In genomic region chr1:19430121-19431068, GRCh38 we compare ENCODE assay signal across 9 cellular contexts. TPM values are rescaled to one million over a fixed set of nuclear protein-coding genes. Genes with fewer than 3 reads are reported as not detected.
DNase-seq lines count a peak whose midpoint lies in the region; ATAC-seq and TF ChIP-seq lines count a peak whose summit lies in the region.
"Had no signal": no experiment of that assay in that cellular context is flagged by ENCODE, and none has a peak within 500 bp of the region (broad histone marks: within the 10 kb centered on the region; RNA-seq: fewer than 3 reads in every experiment).

No MANE protein-coding gene starts in this region.

- DNase-seq in NCI-H1092 treated with DMSO at 0.1 percent for 48 hours (lab: John Stamatoyannopoulos, UW) (peak; percentile 38), NCI-H1092 (lab: John Stamatoyannopoulos, UW) (no peak), hepatocyte (ENCODE audit: low spot score) (peak; percentile 54), stomach (peak; percentile 64), midbrain (lab: John Stamatoyannopoulos, UW) (no peak), NCI-H446 treated with DMSO at 0.1 percent for 48 hours (lab: John Stamatoyannopoulos, UW) (no peak)

- H3K27ac ChIP-seq in hepatocyte, result peak overlapping the region; percentile 84
- peak overlapping the region; percentile 71 to 90 (median 84) for H3K27ac ChIP-seq in stomach
- H3K27ac ChIP-seq: 22Rv1 had no signal

- peaks cover 35% of the 10 kb centered on the region for H4K20me1 ChIP-seq in hepatocyte (ENCODE audit: insufficient read depth, poor library complexity, severe bottlenecking)

- H3K27me3 Mint-ChIP-seq in activated T-helper 17 cell treated with anti-CD3 and anti-CD28 coated beads, Interleukin-2, amount 50 U/mL, for 72 hours, result no peaks in the 10 kb centered on the region

- no peaks in the 10 kb centered on the region for H3K9me3 ChIP-seq in hepatocyte (ENCODE audit: low read depth)
- no peaks in the 10 kb centered on the region for H3K9me3 ChIP-seq in stomach

- H3K4me2 ChIP-seq in hepatocyte, result no peak overlapping the region

- no peaks in the 10 kb centered on the region for H3K9me2 ChIP-seq in hepatocyte (replicated peaks; ENCODE audit: insufficient read depth)

- H3K79me2 ChIP-seq in hepatocyte, result peaks cover 92% of the 10 kb centered on the region

- 81% methylated on average over 16 of the region's 16 CpGs for WGBS in hepatocyte (ENCODE audit: low lambda C conversion rate, missing lambda C conversion rate)
- WGBS in stomach, 5 donors, result 32 to 50% (median 42%) methylated on average over 16 of the region's 16 CpGs

- peaks cover 70% of the 10 kb centered on the region for H3K4me1 ChIP-seq in hepatocyte (ENCODE audit: insufficient read depth)
- peaks cover 68 to 98% (median 87%) of the 10 kb centered on the region in 4 donors for H3K4me1 ChIP-seq in stomach

- no peak for TF ChIP-seq EP300 in stomach (IDR thresholded peaks at IDR 0.05)

- TF ChIP-seq POLR2A in stomach (IDR thresholded peaks at IDR 0.05), result no peak

- no peak overlapping the region for H3K4me3 ChIP-seq in hepatocyte
- no peak overlapping the region for H3K4me3 ChIP-seq in stomach

- TF ChIP-seq CTCF in hepatocyte (IDR thresholded peaks at IDR 0.05; ENCODE audit: poor library complexity) (no peak), stomach (IDR thresholded peaks at IDR 0.05) (no peak)

- no peaks in the 10 kb centered on the region for H3K9me3 Mint-ChIP-seq in activated T-helper 17 cell treated with anti-CD3 and anti-CD28 coated beads, Interleukin-2, amount 50 U/mL, for 72 hours

- peak overlapping the region; percentile 49 for H3K4me3 Mint-ChIP-seq in activated T-helper 17 cell treated with anti-CD3 and anti-CD28 coated beads, Interleukin-2, amount 50 U/mL, for 72 hours

- no peak for ATAC-seq in activated T-helper 17 cell treated with anti-CD3 and anti-CD28 coated beads, Interleukin-2, amount 50 U/mL, for 72 hours (replicated peaks)
- no peak for ATAC-seq in HG02610 (IDR thresholded peaks at IDR 0.05; ENCODE audit: unreplicated experiment)

- intact Hi-C loops in stomach (cut with DNase I; ENCODE audit: low total_unique reads), result no loop called here

- peak overlapping the region; percentile 81 for H3K27ac Mint-ChIP-seq in activated T-helper 17 cell treated with anti-CD3 and anti-CD28 coated beads, Interleukin-2, amount 50 U/mL, for 72 hours

- no peak overlapping the region for H2AFZ ChIP-seq in hepatocyte

- H3K27me3 ChIP-seq in hepatocyte, result no peaks in the 10 kb centered on the region
- H3K27me3 ChIP-seq in stomach, result no peaks in the 10 kb centered on the region

- H3K36me3 ChIP-seq in hepatocyte (replicated peaks; ENCODE audit: insufficient read depth, low read depth), result no peaks in the 10 kb centered on the region
- peaks cover 0 to 4% (median 0%) of the 10 kb centered on the region in 4 donors for H3K36me3 ChIP-seq in stomach

- H3K4me1 Mint-ChIP-seq in activated T-helper 17 cell treated with anti-CD3 and anti-CD28 coated beads, Interleukin-2, amount 50 U/mL, for 72 hours, result peaks cover 59% of the 10 kb centered on the region

- H3K36me3 Mint-ChIP-seq in activated T-helper 17 cell treated with anti-CD3 and anti-CD28 coated beads, Interleukin-2, amount 50 U/mL, for 72 hours (ENCODE audit: low read depth), result peaks cover 60% of the 10 kb centered on the region

RNA-seq across cellular contexts. Expression of gene CAPZB, which starts 54.9 kb away (rescaled TPM):
- total RNA-seq in activated T-helper 17 cell treated with anti-CD3 and anti-CD28 coated beads, Interleukin-2, amount 50 U/mL, for 72 hours, result 100 to 1,000 TPM; 291 to 399 TPM
- 139 and 165 TPM in 2 replicates for total RNA-seq in hepatocyte
- 260 and 261 TPM in 2 replicates for polyA plus RNA-seq in hepatocyte
- 100 to 1,000 TPM in 3 of 5 donors, 10 to 100 TPM in 2; 84.9 to 246 (median 112) TPM for total RNA-seq in stomach
- 100 to 1,000 TPM; 188 to 345 (median 256) TPM for polyA plus RNA-seq in stomach

Comparison
In these comparisons a context has a peak if more than half of its experiments do, and no peak if none do; other contexts are left out.
1. DNase-seq: peak in NCI-H1092 treated with DMSO at 0.1 percent for 48 hours (single experiment), hepatocyte (single experiment) and stomach (single experiment); none in NCI-H1092 (single experiment), midbrain (single experiment) and NCI-H446 treated with DMSO at 0.1 percent for 48 hours (single experiment).